22 cellular contexts compared by ENCODE assay signal in genomic region chr2:66059332-66059731, GRCh38.
A peak's percentile ranks its signal among the peaks of the same experiment; 100 is the strongest.
DNase-seq lines count a peak whose midpoint lies in the region; ATAC-seq, FAIRE-seq and TF ChIP-seq lines count a peak whose summit lies in the region.
"Had no signal": no experiment of that assay in that cellular context is flagged by ENCODE, and none has a peak within 500 bp of the region (broad histone marks: within the 10 kb centered on the region; RNA-seq: fewer than 3 reads in every experiment).

No MANE protein-coding gene starts in this region.

- no peak overlapping the region for H3K18ac ChIP-seq in H1 (ENCODE audit: extremely low read depth, low read length)

- no peak overlapping the region for H4K5ac ChIP-seq in H1 (ENCODE audit: insufficient read length, low read depth, low read length)

- POLR2A ChIA-PET in H1 (lab: Charles Lee; ENCODE audit: partially characterized antibody) (no interaction called here), HepG2 (lab: Yijun Ruan, JAX) (no interaction called here)

- H3K4me3 ChIP-seq in H1 (ENCODE audit: extremely low read depth in 1 of 4, insufficient read depth in 2 of 4, low read depth in 3 of 4, low read length in 4 of 4) (no peak overlapping the region), HepG2 (replicated peaks in 1 of 3; ENCODE audit: insufficient read depth in 1 of 3, low read depth in 2 of 3, low read length in 3 of 3) (no peak overlapping the region), right lobe of liver (no peak overlapping the region)
- H3K4me3 ChIP-seq: A549; BLaER1 treated with 17β-estradiol and CSF1 and Interleukin-3, amounts not matched to agents 10 nM and 100 nM had no signal

- H4K20me1 ChIP-seq in H1 (replicated peaks in 1 of 2; ENCODE audit: control insufficient read depth in 1 of 2, insufficient read depth in 2 of 2, low read length in 2 of 2) (no peaks in the 10 kb centered on the region), HepG2 (ENCODE audit: insufficient read depth, low read length) (no peaks in the 10 kb centered on the region)
- H4K20me1 ChIP-seq: BLaER1 treated with 17β-estradiol and CSF1 and Interleukin-3, amounts not matched to agents 10 nM and 100 nM had no signal

- peak overlapping the region; percentile 9 for H3K56ac ChIP-seq in H1 (replicated peaks; ENCODE audit: insufficient read length, low read depth, low read length)

- no peak overlapping the region for H3K9ac ChIP-seq in H1 (replicated peaks in 1 of 4; ENCODE audit: extremely low read depth in 1 of 4, low read depth in 3 of 4, low read length in 3 of 4)
- H3K9ac ChIP-seq in HepG2 (ENCODE audit: insufficient read depth, low read depth, low read length): no peak overlapping the region
- H3K9ac ChIP-seq: BLaER1 treated with 17β-estradiol and CSF1 and Interleukin-3, amounts not matched to agents 10 nM and 100 nM had no signal

- H3K27ac ChIP-seq in H1 (ENCODE audit: low read depth, low read length) (no peak overlapping the region), HepG2 (ENCODE audit: extremely low read length, insufficient read depth, low read length) (no peak overlapping the region), right lobe of liver (no peak overlapping the region)
- H3K27ac ChIP-seq: 22Rv1; A549; BLaER1 treated with 17β-estradiol and CSF1 and Interleukin-3, amounts not matched to agents 10 nM and 100 nM; C4-2B had no signal

- H3K36me3 ChIP-seq in H1 (ENCODE audit: control insufficient read depth in 2 of 4, insufficient read depth in 4 of 4, low read length in 3 of 4) (no peaks in the 10 kb centered on the region), HepG2 (replicated peaks in 1 of 2; ENCODE audit: control insufficient read depth in 1 of 2, insufficient read depth in 2 of 2, low read length in 2 of 2) (no peaks in the 10 kb centered on the region), right lobe of liver (no peaks in the 10 kb centered on the region)
- H3K36me3 ChIP-seq: BLaER1 treated with 17β-estradiol and CSF1 and Interleukin-3, amounts not matched to agents 10 nM and 100 nM had no signal

- no peak overlapping the region for H3K4me2 ChIP-seq in H1 (ENCODE audit: insufficient read depth in 1 of 2, low read depth in 2 of 2, low read length in 2 of 2)
- no peak overlapping the region for H3K4me2 ChIP-seq in HepG2 (ENCODE audit: low read depth, low read length)
- H3K4me2 ChIP-seq: A549; BLaER1 treated with 17β-estradiol and CSF1 and Interleukin-3, amounts not matched to agents 10 nM and 100 nM had no signal

- H2BK5ac ChIP-seq in H1 (ENCODE audit: low read depth, low read length): no peak overlapping the region

- H2BK120ac ChIP-seq in H1 (replicated peaks; ENCODE audit: low read depth, low read length): no peak overlapping the region

- no peak overlapping the region for H4K91ac ChIP-seq in H1 (replicated peaks; ENCODE audit: insufficient read length, low read length)

- no peaks in the 10 kb centered on the region for H3K27me3 ChIP-seq in H1 (replicated peaks in 1 of 4; ENCODE audit: control insufficient read depth in 3 of 4, extremely low read depth in 1 of 4, insufficient read depth in 3 of 4, low read length in 3 of 4)
- H3K27me3 ChIP-seq in HepG2 (ENCODE audit: control insufficient read depth in 1 of 2, insufficient read depth in 2 of 2, low read length in 2 of 2): no peaks in the 10 kb centered on the region
- H3K27me3 ChIP-seq in right lobe of liver: no peaks in the 10 kb centered on the region
- H3K27me3 ChIP-seq: BLaER1 treated with 17β-estradiol and CSF1 and Interleukin-3, amounts not matched to agents 10 nM and 100 nM had no signal

- no peak overlapping the region for H2AFZ ChIP-seq in H1 (ENCODE audit: low read length)
- H2AFZ ChIP-seq in HepG2 (ENCODE audit: low read length): no peak overlapping the region

- no peaks in the 10 kb centered on the region for H3K23me2 ChIP-seq in H1 (ENCODE audit: low read depth, low read length)

- in situ Hi-C loops in HepG2 (cut with HindIII; ENCODE audit: extremely low pct_ligation_motif_present, low pct_unique_long_range_greater_than_20kb): no loop called here

- no peaks in the 10 kb centered on the region for H3K4me1 ChIP-seq in H1 (replicated peaks in 1 of 4; ENCODE audit: control insufficient read depth in 3 of 4, insufficient read depth in 4 of 4, low read length in 3 of 4)
- no peaks in the 10 kb centered on the region for H3K4me1 ChIP-seq in HepG2 (ENCODE audit: insufficient read depth, low read length)
- H3K4me1 ChIP-seq in right lobe of liver: peaks cover 0 to 5% (median 2%) of the 10 kb centered on the region in 4 donors
- H3K4me1 ChIP-seq: A549; BLaER1 treated with 17β-estradiol and CSF1 and Interleukin-3, amounts not matched to agents 10 nM and 100 nM; Caco-2 had no signal

- H3K14ac ChIP-seq in H1 (ENCODE audit: insufficient read length): no peak overlapping the region

- BruUV-seq in HepG2 (replicated peaks; lab: Mats Ljungman, UMichigan): no TSS peak

- CTCF ChIA-PET in H1 (lab: Charles Lee; ENCODE audit: partially characterized antibody): interaction anchor here (0.6 to 0.8 kb wide), 2 partner anchors 13 to 943 kb away, joined by 3 read pairs; no protein-coding TSS in a partner anchor
- CTCF ChIA-PET in HepG2 (lab: Yijun Ruan, JAX; ENCODE audit: low intra/inter-chr PET ratio, low total read pairs): no interaction called here

- DNase-seq in H1 (ENCODE audit: low read depth in 1 of 2, low spot score in 2 of 2): no peak
- DNase-seq in HepG2 (ENCODE audit: low spot score): peak; percentile 15
- DNase-seq in right lobe of liver: no peak
- DNase-seq in urothelium cell line (ENCODE audit: low spot score): no peak
- DNase-seq in midbrain (lab: John Stamatoyannopoulos, UW): no peak
- DNase-seq in NCI-H1436 (lab: John Stamatoyannopoulos, UW): no peak
- no peak for DNase-seq in stimulated activated CD4-positive, alpha-beta T cell treated with anti-CD3 and anti-CD28 coated beads, Interleukin-1b, Interleukin-23, amount 100 ng/mL, for 48 hours
- DNase-seq: AML-193; Caco-2; Calu3; CD4-positive, alpha-beta T cell; CD8-positive, alpha-beta T cell; DMS79 treated with DMSO at 0.1 percent for 48 hours; GF-D8 had no signal

- H3K9me3 ChIP-seq in H1 (ENCODE audit: insufficient read depth in 2 of 2, low read depth in 1 of 2, low read length in 1 of 2): no peaks in the 10 kb centered on the region; a peak in 1 of 4 replicates
- no peaks in the 10 kb centered on the region for H3K9me3 ChIP-seq in HepG2 (ENCODE audit: low read length)
- no peaks in the 10 kb centered on the region for H3K9me3 ChIP-seq in right lobe of liver
- H3K9me3 ChIP-seq: A549; BLaER1 treated with 17β-estradiol and CSF1 and Interleukin-3, amounts not matched to agents 10 nM and 100 nM; Caco-2 had no signal

- ATAC-seq in HepG2: peak; percentile 71
- ATAC-seq in right lobe of liver: peak; percentile 90 to 99 (median 94)
- ATAC-seq: A549; CD8-positive, alpha-beta T cell had no signal

- H2AK5ac ChIP-seq in H1 (ENCODE audit: low read depth, low read length): no peak overlapping the region

- TF ChIP-seq RAD21 in H1 (IDR thresholded peaks at IDR 0.05 in 1 of 2, conservative IDR thresholded peaks at IDR 0.05 in 1 of 2; ENCODE audit: low read depth in 2 of 2, low read length in 2 of 2): no peak
- no peak for TF ChIP-seq RAD21 in HepG2 (CRISPR knock-in tag; IDR thresholded peaks at IDR 0.05)

- H3K79me2 ChIP-seq in H1 (ENCODE audit: control insufficient read depth in 1 of 2, insufficient read depth in 2 of 2, low read length in 2 of 2): no peaks in the 10 kb centered on the region
- H3K79me2 ChIP-seq in HepG2 (ENCODE audit: insufficient read depth, low read length): no peaks in the 10 kb centered on the region

- no peak overlapping the region for H3K4ac ChIP-seq in H1 (replicated peaks; ENCODE audit: insufficient read length, low read depth, low read length)

- TF ChIP-seq POLR2A in H1 (IDR thresholded peaks at IDR 0.05; ENCODE audit: control extremely low read depth in 1 of 2, low read depth in 2 of 2, low read length in 2 of 2) (no peak), HepG2 (IDR thresholded peaks at IDR 0.05; ENCODE audit: insufficient read depth in 1 of 2, low read depth in 2 of 2, low read length in 2 of 2) (no peak), right lobe of liver (IDR thresholded peaks at IDR 0.05) (no peak)

- intact Hi-C loops in HepG2 (cut with micrococcal nuclease; ENCODE audit: unreplicated experiment) (no loop called here), right lobe of liver (cut with DNase I) (no loop called here)

- no peak for FAIRE-seq in H1 (lab: Jason Lieb, UNC)
- FAIRE-seq in HepG2 (lab: Jason Lieb, UNC): no peak
- peak; percentile 44 for FAIRE-seq in urothelium cell line (lab: Jason Lieb, UNC)
- FAIRE-seq: A549, D721Med, G401.6, GM12891, GM19239 had no signal

- TF ChIP-seq EP300 in H1 (IDR thresholded peaks at IDR 0.05; ENCODE audit: borderline replicate concordance in 1 of 2, low read depth in 2 of 2, low read length in 2 of 2): no peak
- TF ChIP-seq EP300 in HepG2 (IDR thresholded peaks at IDR 0.05; ENCODE audit: low read depth in 2 of 2, low read length in 2 of 2): no peak
- TF ChIP-seq EP300 in HepG2 (CRISPR knock-in tag; IDR thresholded peaks at IDR 0.05; ENCODE audit: borderline replicate concordance): no peak

- no peak overlapping the region for H3K23ac ChIP-seq in H1 (ENCODE audit: insufficient read length)

- H2BK12ac ChIP-seq in H1 (ENCODE audit: low read depth, low read length): no peak overlapping the region

- H4K8ac ChIP-seq in H1 (ENCODE audit: extremely low read depth, insufficient read depth, low read length): no peak overlapping the region

- no peaks in the 10 kb centered on the region for H3K79me1 ChIP-seq in H1 (ENCODE audit: low read depth, low read length)

- H2BK20ac ChIP-seq in H1 (ENCODE audit: low read length): no peak overlapping the region

- no peak overlapping the region for H2BK15ac ChIP-seq in H1 (ENCODE audit: low read length)

- TF ChIP-seq CTCF in H1 (IDR thresholded peaks at IDR 0.05; ENCODE audit: control extremely low read depth in 1 of 3, insufficient read depth in 1 of 3, low read depth in 1 of 3, low read length in 3 of 3) (no peak), HepG2 (CRISPR knock-in tag; IDR thresholded peaks at IDR 0.05) (no peak), right lobe of liver (IDR thresholded peaks at IDR 0.05) (no peak)

TF ChIP-seq in H1, 55 proteins besides CTCF, POLR2A, EP300 and RAD21 (continues in another document):
- TF ChIP-seq SRF (IDR thresholded peaks at IDR 0.05; ENCODE audit: low read depth, low read length) (no peak), SP4 (IDR thresholded peaks at IDR 0.05; ENCODE audit: low read length) (no peak)

TF ChIP-seq in HepG2, 621 proteins besides CTCF, POLR2A, EP300 and RAD21 (continues in another document):
- TF ChIP-seq ZBTB26 (CRISPR knock-in tag; IDR thresholded peaks at IDR 0.05; ENCODE audit: borderline replicate concordance) (peak; percentile 88; the same call in 1 of the 2 replicates), ZNF558 (CRISPR knock-in tag; IDR thresholded peaks at IDR 0.05; ENCODE audit: borderline replicate concordance) (no peak)
